Comparison of ENCODE assay signal across 13 cellular contexts in genomic region chr20:36777152-36777551, GRCh38.
"Had no signal": no experiment of that assay in that cellular context is flagged by ENCODE, and none has a peak within 500 bp of the region (broad histone marks: within the 10 kb centered on the region; RNA-seq: fewer than 3 reads in every experiment).

No MANE protein-coding gene starts in this region.

- H3K4me3 Mint-ChIP-seq: activated naive CD8-positive, alpha-beta T cell treated with anti-CD3 and anti-CD28 coated beads for 36 hours; immature natural killer cell; memory B cell; stimulated activated effector memory CD8-positive, alpha-beta T cell treated with anti-CD3 and anti-CD28 coated beads, Interleukin-12 subunit alpha, Interleukin-12 subunit beta, amount 100 ng/mL, for 72 hours had no signal

- H3K4me1 ChIP-seq: breast epithelium, pancreas had no signal

- H3K27me3 ChIP-seq: breast epithelium, esophagus muscularis mucosa, pancreas, tibial nerve had no signal

- DNase-seq: activated CD4-positive, CD25-positive, alpha-beta regulatory T cell; activated gamma-delta T cell treated with Interleukin-2 at 50 U/mL for 16 hours; activated naive CD8-positive, alpha-beta T cell treated with anti-CD3 and anti-CD28 coated beads for 36 hours; activated T-cell treated with anti-CD3 and anti-CD28 coated beads, Interleukin-2, amount 50 U/mL, for 1 hour; immature natural killer cell; pancreas; T-helper 2 cell had no signal

- H3K36me3 Mint-ChIP-seq: immature natural killer cell, memory B cell had no signal

- H3K4me3 ChIP-seq: breast epithelium, esophagus muscularis mucosa, pancreas, smooth muscle cell, tibial nerve had no signal

- H3K9me3 Mint-ChIP-seq: activated naive CD8-positive, alpha-beta T cell treated with anti-CD3 and anti-CD28 coated beads for 36 hours; immature natural killer cell; memory B cell; stimulated activated effector memory CD8-positive, alpha-beta T cell treated with anti-CD3 and anti-CD28 coated beads, Interleukin-12 subunit alpha, Interleukin-12 subunit beta, amount 100 ng/mL, for 72 hours had no signal

- H3K4me2 ChIP-seq: smooth muscle cell had no signal

- H3K27me3 Mint-ChIP-seq: memory B cell had no signal

- H3K9me3 ChIP-seq: breast epithelium, esophagus muscularis mucosa, pancreas, tibial nerve had no signal

- ATAC-seq: pancreas; stimulated activated effector memory CD8-positive, alpha-beta T cell treated with anti-CD3 and anti-CD28 coated beads, Interleukin-12 subunit alpha, Interleukin-12 subunit beta, amount 100 ng/mL, for 72 hours had no signal

- H3K36me3 ChIP-seq: breast epithelium, pancreas had no signal

- H3K27ac Mint-ChIP-seq: immature natural killer cell; stimulated activated effector memory CD8-positive, alpha-beta T cell treated with anti-CD3 and anti-CD28 coated beads, Interleukin-12 subunit alpha, Interleukin-12 subunit beta, amount 100 ng/mL, for 72 hours had no signal

- H3K27ac ChIP-seq: breast epithelium, pancreas had no signal
